8 cellular contexts compared by ENCODE assay signal in the genomic region with DNA sequence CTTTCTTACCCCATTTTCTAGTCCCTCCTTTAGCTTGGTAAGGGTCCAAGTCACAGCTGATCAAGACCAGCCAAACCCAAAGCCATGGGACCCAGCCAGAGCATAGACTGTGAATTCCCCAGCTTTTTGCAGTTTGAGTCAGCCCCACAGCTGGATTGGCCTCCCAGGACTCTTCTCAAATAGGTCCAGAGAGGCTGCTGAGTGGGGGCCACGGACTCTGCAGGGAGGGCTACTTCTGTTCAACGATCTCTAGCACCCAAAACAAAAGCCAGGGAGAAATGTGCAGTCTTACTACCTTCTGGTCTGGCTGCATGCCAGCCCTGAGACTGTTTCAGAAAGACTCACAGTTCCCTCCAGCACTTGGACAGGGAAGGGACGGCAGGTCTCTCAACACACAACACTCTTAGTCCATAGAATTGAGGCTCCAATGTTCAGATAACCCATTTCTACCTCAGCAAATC. TPM values are rescaled to one million over a fixed set of nuclear protein-coding genes. Genes with fewer than 3 reads are reported as not detected.
A peak's percentile ranks its signal among the peaks of the same experiment; 100 is the strongest.
DNase-seq lines count a peak whose midpoint lies in the region; ATAC-seq and TF ChIP-seq lines count a peak whose summit lies in the region.

No MANE protein-coding gene starts in this region.

- intact Hi-C loops in upper lobe of right lung (cut with DNase I): no loop called here

- CTCF ChIA-PET in T-cell (lab: Charles Lee): interaction anchor here in 1 of 2 donors (0.6 kb wide), 1 partner anchor 1669 kb away, joined by 3 read pairs; no protein-coding TSS in a partner anchor

- peaks cover 51 to 61% (median 60%) of the 10 kb centered on the region in 3 donors for H3K4me1 Mint-ChIP-seq in T-cell

- no peak overlapping the region for H3K27ac Mint-ChIP-seq in T-cell

- no peaks in the 10 kb centered on the region for H3K36me3 Mint-ChIP-seq in T-cell

- POLR2A ChIA-PET in T-cell (lab: Charles Lee): no interaction called here

- H3K4me3 ChIP-seq in upper lobe of right lung: peak overlapping the region; percentile 60

- peaks cover 0 to 2% of the 10 kb centered on the region in 2 donors for H3K27me3 Mint-ChIP-seq in T-cell

- no peaks in the 10 kb centered on the region for H3K27me3 ChIP-seq in upper lobe of right lung

- peak; percentile 38 to 39 for DNase-seq in stimulated activated CD4-positive, alpha-beta T cell treated with anti-CD3 and anti-CD28 coated beads, Interleukin-2, amount 100 ng/mL, for 24 hours
- DNase-seq in stimulated activated CD4-positive, alpha-beta T cell treated with anti-CD3 and anti-CD28 coated beads, Interleukin-4, amount 100 ng/mL, for 4 hours: no peak
- DNase-seq in T-cell (no peak), fibroblast of peridontal ligament (ENCODE audit: extremely low read depth) (peak; percentile 96), upper lobe of right lung (no peak), hippocampal formation (lab: John Stamatoyannopoulos, UW) (no peak), hypothalamus (lab: John Stamatoyannopoulos, UW) (no peak), superior temporal gyrus (ENCODE audit: extremely low spot score) (no peak)

- peak overlapping the region; percentile 51 for H3K27ac ChIP-seq in upper lobe of right lung

- H3K4me3 Mint-ChIP-seq in T-cell: peak overlapping the region; percentile 87 to 92 (median 87)

- H3K36me3 ChIP-seq in upper lobe of right lung: no peaks in the 10 kb centered on the region

- ATAC-seq in T-cell (replicated peaks in 1 of 4) (no peak), upper lobe of right lung (no peak)

- no peaks in the 10 kb centered on the region for H3K9me3 Mint-ChIP-seq in T-cell

- TF ChIP-seq CTCF in upper lobe of right lung (IDR thresholded peaks at IDR 0.05): no peak

- peaks cover 45% of the 10 kb centered on the region for H3K4me1 ChIP-seq in upper lobe of right lung

- no peaks in the 10 kb centered on the region for H3K9me3 ChIP-seq in upper lobe of right lung

RNA-seq across cellular contexts. Expression of gene VDR, which starts 1.6 kb away (rescaled TPM):
- total RNA-seq in T-cell (1 to 10 TPM in 3 of 5 donors, under 1 TPM in 2; 0.43 to 4.1 (median 3.2) TPM), upper lobe of right lung (28.7 TPM)

Comparison
In these comparisons a context has a peak if more than half of its experiments do, and no peak if none do; other contexts are left out.
1. DNase-seq: peak in stimulated activated CD4-positive, alpha-beta T cell treated with anti-CD3 and anti-CD28 coated beads, Interleukin-2, amount 100 ng/mL, for 24 hours (2 of 2) and fibroblast of peridontal ligament (single experiment); none in stimulated activated CD4-positive, alpha-beta T cell treated with anti-CD3 and anti-CD28 coated beads, Interleukin-4, amount 100 ng/mL, for 4 hours (0 of 2), T-cell (0 of 34), upper lobe of right lung (single experiment), hippocampal formation (0 of 2), hypothalamus (0 of 51) and superior temporal gyrus (single experiment).